ENCODE assay signal across 22 cellular contexts in the genomic region with DNA sequence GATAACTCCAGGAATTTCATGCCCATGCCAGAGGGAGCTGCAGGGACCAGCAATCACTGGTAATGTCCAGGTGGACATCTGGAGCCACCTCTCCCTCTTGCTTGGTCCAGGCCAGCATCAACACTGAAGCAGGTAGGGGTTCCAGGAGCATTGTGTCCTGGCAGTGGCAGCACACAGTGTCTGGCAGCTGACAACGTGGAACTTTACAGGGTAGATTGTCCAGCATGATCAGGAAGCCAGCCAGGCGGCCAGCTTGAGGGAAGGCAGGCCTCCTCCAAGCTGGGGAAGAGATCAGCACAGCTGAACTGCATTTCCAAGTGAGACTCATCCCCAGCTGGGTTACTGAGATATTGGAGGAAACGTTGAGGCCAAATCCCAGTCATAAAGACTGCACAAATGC.
A peak's percentile ranks its signal among the peaks of the same experiment; 100 is the strongest.
DNase-seq lines count a peak whose midpoint lies in the region; ATAC-seq, FAIRE-seq and TF ChIP-seq lines count a peak whose summit lies in the region.
"Had no signal": no experiment of that assay in that cellular context is flagged by ENCODE, and none has a peak within 500 bp of the region (broad histone marks: within the 10 kb centered on the region; RNA-seq: fewer than 3 reads in every experiment).

No MANE protein-coding gene starts in this region.

- H3K4me1 ChIP-seq in neuronal stem cell (ENCODE audit: control insufficient read depth in 2 of 2, insufficient read depth in 1 of 2, low read depth in 1 of 2, low read length in 2 of 2) (peaks cover 0 to 2% of the 10 kb centered on the region in 2 donors), pancreas (no peaks in the 10 kb centered on the region)
- H3K4me1 ChIP-seq: BLaER1 had no signal

- H2AK5ac ChIP-seq in neuronal stem cell (ENCODE audit: low read depth, low read length): no peak overlapping the region

- H3K4me2 ChIP-seq in neuronal stem cell (ENCODE audit: insufficient read depth, low read length, poor library complexity, severe bottlenecking): no peak overlapping the region
- H3K4me2 ChIP-seq: BLaER1 had no signal

- H3K18ac ChIP-seq in neuronal stem cell (ENCODE audit: low read length): no peak overlapping the region

- no peak for ATAC-seq in activated T-helper 17 cell treated with anti-CD3 and anti-CD28 coated beads, Interleukin-2, amount 50 U/mL, for 72 hours (replicated peaks)
- ATAC-seq in GM21515 (IDR thresholded peaks at IDR 0.05; ENCODE audit: unreplicated experiment) (no peak), pancreas (no peak)

- no peak overlapping the region for H3K4me3 Mint-ChIP-seq in activated T-helper 17 cell treated with anti-CD3 and anti-CD28 coated beads, Interleukin-2, amount 50 U/mL, for 72 hours
- H3K4me3 Mint-ChIP-seq: CD14-positive monocyte; CD4-positive, alpha-beta T cell; CD8-positive, alpha-beta memory T cell had no signal

- no peaks in the 10 kb centered on the region for H3K9me3 ChIP-seq in neuronal stem cell (replicated peaks in 1 of 2; ENCODE audit: control insufficient read depth in 2 of 2, insufficient read depth in 1 of 2, low read depth in 1 of 2, low read length in 2 of 2)
- H3K9me3 ChIP-seq in pancreas: no peaks in the 10 kb centered on the region
- H3K9me3 ChIP-seq: BLaER1 had no signal

- peak; percentile 58 for DNase-seq in islet precursor cell
- DNase-seq in neuronal stem cell (ENCODE audit: low spot score): no peak
- DNase-seq in pancreas: no peak
- DNase-seq in COLO668 (lab: John Stamatoyannopoulos, UW; ENCODE audit: unreplicated experiment): no peak
- no peak for DNase-seq in mesenteric fat pad (ENCODE audit: low spot score)
- DNase-seq: Calu3; CD4-positive, alpha-beta T cell; CD8-positive, alpha-beta memory T cell; COR-L47; DMS53; DMS79 treated with DMSO at 0.1 percent for 48 hours; GF-D8; GOT3; H7; HCEC 1CT had no signal

- peak overlapping the region; percentile 94 for H4K8ac ChIP-seq in neuronal stem cell (ENCODE audit: low read depth, low read length)

- intact Hi-C loops in pancreas (cut with DNase I): no loop called here

- FAIRE-seq in pancreas (lab: Jason Lieb, UNC): no peak
- FAIRE-seq: GM12891, GM18507 had no signal

- H3K36me3 ChIP-seq in neuronal stem cell (replicated peaks in 1 of 2; ENCODE audit: control insufficient read depth in 2 of 2, insufficient read depth in 2 of 2, low read length in 2 of 2) (peaks cover 5 to 44% of the 10 kb centered on the region in 2 donors), pancreas (no peaks in the 10 kb centered on the region)

- no peaks in the 10 kb centered on the region for H3K9me3 Mint-ChIP-seq in activated T-helper 17 cell treated with anti-CD3 and anti-CD28 coated beads, Interleukin-2, amount 50 U/mL, for 72 hours
- H3K9me3 Mint-ChIP-seq: CD8-positive, alpha-beta memory T cell had no signal

- H3K4me3 ChIP-seq in neuronal stem cell (ENCODE audit: low read length in 2 of 2): no peak overlapping the region
- H3K4me3 ChIP-seq in pancreas: no peak overlapping the region
- H3K4me3 ChIP-seq: BLaER1 had no signal

- no peak overlapping the region for H3K14ac ChIP-seq in neuronal stem cell (ENCODE audit: low read length)

- no peak overlapping the region for H2AFZ ChIP-seq in neuronal stem cell (ENCODE audit: low read length)

- no peaks in the 10 kb centered on the region for H3K4me1 Mint-ChIP-seq in activated T-helper 17 cell treated with anti-CD3 and anti-CD28 coated beads, Interleukin-2, amount 50 U/mL, for 72 hours
- H3K4me1 Mint-ChIP-seq: CD14-positive monocyte; CD8-positive, alpha-beta memory T cell had no signal

- H2BK5ac ChIP-seq in neuronal stem cell (ENCODE audit: low read length): no peak overlapping the region

- H3K4ac ChIP-seq in neuronal stem cell (ENCODE audit: low read length): no peak overlapping the region

- WGBS in neuronal stem cell (ENCODE audit: extremely low coverage in 2 of 2, insufficient read length in 2 of 2, insufficient replicate concordance in 1 of 2), 2 donors: no CpG with 5 or more reads among the region's 3 CpGs
- WGBS in pancreas, 2 donors: 86 to 89% methylated on average over 3 of the region's 3 CpGs

- peak overlapping the region; percentile 34 for H3K27ac Mint-ChIP-seq in activated T-helper 17 cell treated with anti-CD3 and anti-CD28 coated beads, Interleukin-2, amount 50 U/mL, for 72 hours
- H3K27ac Mint-ChIP-seq: CD4-positive, alpha-beta T cell had no signal

- H3K27me3 Mint-ChIP-seq in activated T-helper 17 cell treated with anti-CD3 and anti-CD28 coated beads, Interleukin-2, amount 50 U/mL, for 72 hours: no peaks in the 10 kb centered on the region
- H3K27me3 Mint-ChIP-seq: CD4-positive, alpha-beta T cell; CD8-positive, alpha-beta memory T cell had no signal

- no peak overlapping the region for H2BK120ac ChIP-seq in neuronal stem cell (ENCODE audit: low read depth, low read length)

- H4K91ac ChIP-seq in neuronal stem cell (ENCODE audit: low read depth, low read length, poor library complexity): no peak overlapping the region

- H2BK12ac ChIP-seq in neuronal stem cell (ENCODE audit: low read length): no peak overlapping the region

- H3K27ac ChIP-seq in C4-2B: 0 out of 2 replicates have a peak overlapping the region, but pooled peaks have one; percentile 13
- H3K27ac ChIP-seq in neuronal stem cell (replicated peaks; ENCODE audit: low read length): no peak overlapping the region
- no peak overlapping the region for H3K27ac ChIP-seq in pancreas
- H3K27ac ChIP-seq: BLaER1 had no signal

- H3K36me3 Mint-ChIP-seq in activated T-helper 17 cell treated with anti-CD3 and anti-CD28 coated beads, Interleukin-2, amount 50 U/mL, for 72 hours (ENCODE audit: low read depth): peaks cover 63% of the 10 kb centered on the region

- no peaks in the 10 kb centered on the region for H3K79me1 ChIP-seq in neuronal stem cell (ENCODE audit: low read depth, low read length)

- no peak overlapping the region for H3K9ac ChIP-seq in neuronal stem cell (ENCODE audit: low read depth, low read length, poor library complexity)
- H3K9ac ChIP-seq: BLaER1 had no signal

- no peak overlapping the region for H3K23ac ChIP-seq in neuronal stem cell (ENCODE audit: low read depth, low read length, poor library complexity)

- TF ChIP-seq CTCF in C4-2B (conservative IDR thresholded peaks at IDR 0.05) (no peak), pancreas (IDR thresholded peaks at IDR 0.05) (no peak)

- no peak overlapping the region for H2BK15ac ChIP-seq in neuronal stem cell (ENCODE audit: low read length)

- H3K27me3 ChIP-seq in neuronal stem cell (ENCODE audit: control insufficient read depth in 3 of 3, insufficient read depth in 3 of 3, low read depth in 1 of 3, low read length in 3 of 3) (no peaks in the 10 kb centered on the region), pancreas (no peaks in the 10 kb centered on the region)
- H3K27me3 ChIP-seq: BLaER1 had no signal
